Comparison of ENCODE assay signal across 8 cellular contexts in the genomic region with DNA sequence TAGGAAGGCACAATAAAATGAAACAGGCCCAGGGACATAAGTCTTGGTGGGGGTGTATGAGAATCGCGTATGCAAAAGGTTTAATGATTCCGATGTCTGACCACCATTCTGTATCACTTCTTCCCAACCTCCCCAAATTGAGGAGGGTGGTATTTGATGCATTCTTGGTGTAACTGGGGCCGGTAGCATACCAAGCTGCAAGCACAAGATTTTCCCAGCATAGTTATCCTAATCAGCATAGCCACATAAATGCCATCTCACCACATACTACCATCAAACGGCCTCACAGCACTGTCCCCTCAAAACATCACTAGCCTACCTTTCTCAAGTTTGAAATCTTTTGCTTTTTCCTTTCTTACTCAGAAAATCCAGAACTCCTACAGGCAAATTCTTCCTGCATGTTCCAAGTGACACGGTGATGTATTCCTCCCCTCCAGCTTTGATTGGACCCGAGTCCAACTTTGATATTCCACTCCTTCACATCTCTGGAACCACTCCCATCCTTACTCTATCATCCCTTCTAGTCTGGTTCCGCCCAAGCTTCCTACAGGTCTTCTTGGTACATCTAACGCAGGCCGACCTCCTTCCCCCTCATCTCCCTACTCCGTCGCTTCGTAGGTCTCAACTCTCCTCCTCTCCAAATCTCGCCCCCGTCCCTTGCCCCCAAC. TPM values are rescaled to one million over a fixed set of nuclear protein-coding genes. Genes with fewer than 3 reads are reported as not detected.
DNase-seq lines count a peak whose midpoint lies in the region; ATAC-seq lines count a peak whose summit lies in the region.

No MANE protein-coding gene starts in this region.

- peaks cover 39% of the 10 kb centered on the region for H3K36me3 Mint-ChIP-seq in activated CD4-positive, alpha-beta T cell treated with anti-CD3 and anti-CD28 coated beads, Interleukin-2, amount 10 ng/mL, durations not matched to agents 7 days and 5 days (ENCODE audit: low read depth)
- H3K36me3 Mint-ChIP-seq in naive thymus-derived CD8-positive, alpha-beta T cell: peaks cover 0 to 40% (median 2%) of the 10 kb centered on the region in 3 donors

- no peak for DNase-seq in activated CD4-positive, alpha-beta T cell treated with anti-CD3 and anti-CD28 coated beads, Interleukin-2, amount 10 ng/mL, durations not matched to agents 7 days and 5 days
- no peak for DNase-seq in activated CD4-positive, alpha-beta T cell treated with anti-CD3 and anti-CD28 coated beads for 1 hour
- DNase-seq in RPMI7951 (ENCODE audit: low read depth) (peak; percentile 73), epidermal melanocyte (ENCODE audit: insufficient read length, low spot score) (peak; percentile 80)
- DNase-seq in naive thymus-derived CD8-positive, alpha-beta T cell: peak in 2 of 10 donors; percentile 23 to 30

- POLR2A ChIA-PET in activated CD4-positive, alpha-beta T cell treated with anti-CD3 and anti-CD28 coated beads, Interleukin-2, amount 10 ng/mL, durations not matched to agents 7 days and 5 days (lab: Charles Lee): interaction anchor here (0.5 to 0.7 kb wide), 2 partner anchors 11 to 291 kb away, joined by 3 to 4 read pairs; partner anchors contain the start of gene SCAMP3
- POLR2A ChIA-PET in naive thymus-derived CD8-positive, alpha-beta T cell (lab: Charles Lee): interaction anchor here (0.5 to 5.9 kb wide), 19 partner anchors 9 to 1284 kb away, joined by 3 to 39 read pairs (median 4); partner anchors contain the start of genes ENTREP3, FDPS, MSTO1 and MTX1

- no peaks in the 10 kb centered on the region for H3K27me3 Mint-ChIP-seq in activated CD4-positive, alpha-beta T cell treated with anti-CD3 and anti-CD28 coated beads, Interleukin-2, amount 10 ng/mL, durations not matched to agents 7 days and 5 days
- H3K27me3 Mint-ChIP-seq in naive thymus-derived CD8-positive, alpha-beta T cell: no peaks in the 10 kb centered on the region

- H3K4me1 Mint-ChIP-seq in activated CD4-positive, alpha-beta T cell treated with anti-CD3 and anti-CD28 coated beads, Interleukin-2, amount 10 ng/mL, durations not matched to agents 7 days and 5 days: peaks cover 45% of the 10 kb centered on the region
- H3K4me1 Mint-ChIP-seq in naive thymus-derived CD8-positive, alpha-beta T cell: peaks cover 16 to 53% (median 46%) of the 10 kb centered on the region in 4 donors

- peak overlapping the region; percentile 86 for H3K27ac Mint-ChIP-seq in activated CD4-positive, alpha-beta T cell treated with anti-CD3 and anti-CD28 coated beads, Interleukin-2, amount 10 ng/mL, durations not matched to agents 7 days and 5 days
- peak overlapping the region; percentile 92 to 99 (median 94) for H3K27ac Mint-ChIP-seq in naive thymus-derived CD8-positive, alpha-beta T cell

- CTCF ChIA-PET in activated CD4-positive, alpha-beta T cell treated with anti-CD3 and anti-CD28 coated beads, Interleukin-2, amount 10 ng/mL, durations not matched to agents 7 days and 5 days (lab: Charles Lee): interaction anchor here (0.5 to 7.7 kb wide), 8 partner anchors 11 to 325 kb away, joined by 3 to 48 read pairs (median 4); partner anchors contain the start of genes KRTCAP2 and SCAMP3

- ATAC-seq in naive thymus-derived CD8-positive, alpha-beta T cell: no peak
- ATAC-seq in HG03039 (IDR thresholded peaks at IDR 0.05; ENCODE audit: unreplicated experiment) (no peak), GM18868 (IDR thresholded peaks at IDR 0.05; ENCODE audit: unreplicated experiment) (no peak), GM19395 (IDR thresholded peaks at IDR 0.05; ENCODE audit: unreplicated experiment) (no peak)

- H3K4me3 Mint-ChIP-seq in activated CD4-positive, alpha-beta T cell treated with anti-CD3 and anti-CD28 coated beads, Interleukin-2, amount 10 ng/mL, durations not matched to agents 7 days and 5 days: peak overlapping the region; percentile 80
- peak overlapping the region; percentile 90 to 99 (median 94) for H3K4me3 Mint-ChIP-seq in naive thymus-derived CD8-positive, alpha-beta T cell

- H3K9me3 Mint-ChIP-seq in activated CD4-positive, alpha-beta T cell treated with anti-CD3 and anti-CD28 coated beads, Interleukin-2, amount 10 ng/mL, durations not matched to agents 7 days and 5 days: no peaks in the 10 kb centered on the region
- no peaks in the 10 kb centered on the region for H3K9me3 Mint-ChIP-seq in naive thymus-derived CD8-positive, alpha-beta T cell

RNA-seq across cellular contexts. Expression of gene CLK2, which starts 0.7 kb away (rescaled TPM):
- total RNA-seq in activated CD4-positive, alpha-beta T cell treated with anti-CD3 and anti-CD28 coated beads, Interleukin-2, amount 10 ng/mL, durations not matched to agents 7 days and 5 days: 100 to 1,000 TPM in 1 of 2 experiments, 10 to 100 TPM in 1; 100.0 to 104 TPM
- 13.1 and 20.8 TPM in 2 replicates for total RNA-seq in RPMI7951 (2014; rRNA removed; shearing (Covaris generic))
- 100 to 1,000 TPM; 115 to 134 TPM for total RNA-seq in naive thymus-derived CD8-positive, alpha-beta T cell
- 10 to 100 TPM; 11.3 to 22.6 (median 12.9) TPM for polyA plus RNA-seq in naive thymus-derived CD8-positive, alpha-beta T cell

RNA-seq across cellular contexts. Expression of gene HCN3, which starts 4.7 kb away (rescaled TPM):
- total RNA-seq in activated CD4-positive, alpha-beta T cell treated with anti-CD3 and anti-CD28 coated beads, Interleukin-2, amount 10 ng/mL, durations not matched to agents 7 days and 5 days: 1 to 10 TPM; 2.5 to 3.4 TPM
- total RNA-seq in RPMI7951 (2014; rRNA removed; shearing (Covaris generic)): 0.36 and 0.59 TPM in 2 replicates
- 1 to 10 TPM; 3.9 to 4.1 TPM for total RNA-seq in naive thymus-derived CD8-positive, alpha-beta T cell
- polyA plus RNA-seq in naive thymus-derived CD8-positive, alpha-beta T cell: under 1 TPM in 2 of 3 donors, not detected in 1; 0.20 to 0.51 TPM

RNA-seq across cellular contexts. Expression of gene SCAMP3, which starts 10.4 kb away (rescaled TPM):
- 10 to 100 TPM; 88.7 to 96.4 TPM for total RNA-seq in activated CD4-positive, alpha-beta T cell treated with anti-CD3 and anti-CD28 coated beads, Interleukin-2, amount 10 ng/mL, durations not matched to agents 7 days and 5 days
- 69.0 and 73.9 TPM in 2 replicates for total RNA-seq in RPMI7951 (2014; rRNA removed; shearing (Covaris generic))
- total RNA-seq in naive thymus-derived CD8-positive, alpha-beta T cell: 100 to 1,000 TPM in 1 of 2 experiments, 10 to 100 TPM in 1; 93.3 to 105 TPM
- polyA plus RNA-seq in naive thymus-derived CD8-positive, alpha-beta T cell: 100 to 1,000 TPM; 124 to 189 (median 138) TPM

RNA-seq across cellular contexts. Expression of gene ENTREP3, which starts 17.3 kb away (rescaled TPM):
- 10 to 100 TPM; 22.8 to 22.9 TPM for total RNA-seq in activated CD4-positive, alpha-beta T cell treated with anti-CD3 and anti-CD28 coated beads, Interleukin-2, amount 10 ng/mL, durations not matched to agents 7 days and 5 days
- total RNA-seq in RPMI7951 (2014; rRNA removed; shearing (Covaris generic)): 3.2 and 4.2 TPM in 2 replicates
- 10 to 100 TPM; 10.7 to 13.5 TPM for total RNA-seq in naive thymus-derived CD8-positive, alpha-beta T cell
- polyA plus RNA-seq in naive thymus-derived CD8-positive, alpha-beta T cell: 1 to 10 TPM; 1.8 to 2.5 (median 2.3) TPM

RNA-seq across cellular contexts. Expression of gene PKLR, which starts 28.6 kb away (rescaled TPM):
- total RNA-seq in activated CD4-positive, alpha-beta T cell treated with anti-CD3 and anti-CD28 coated beads, Interleukin-2, amount 10 ng/mL, durations not matched to agents 7 days and 5 days: not detected
- total RNA-seq in RPMI7951 (2014; rRNA removed; shearing (Covaris generic)): not detected in 2 replicates
- total RNA-seq in naive thymus-derived CD8-positive, alpha-beta T cell: not detected
- polyA plus RNA-seq in naive thymus-derived CD8-positive, alpha-beta T cell: not detected

Comparison
In these comparisons a context has a peak if more than half of its experiments do, and no peak if none do; other contexts are left out.
1. DNase-seq: peak in RPMI7951 (single experiment) and epidermal melanocyte (single experiment); none in activated CD4-positive, alpha-beta T cell treated with anti-CD3 and anti-CD28 coated beads, Interleukin-2, amount 10 ng/mL, durations not matched to agents 7 days and 5 days (single experiment) and activated CD4-positive, alpha-beta T cell treated with anti-CD3 and anti-CD28 coated beads for 1 hour (single experiment).